Comparison of ENCODE assay signal across 20 cellular contexts in genomic region chr10:85527610-85528317, GRCh38.
A peak's percentile ranks its signal among the peaks of the same experiment; 100 is the strongest.
DNase-seq lines count a peak whose midpoint lies in the region; FAIRE-seq and TF ChIP-seq lines count a peak whose summit lies in the region.
"Had no signal": no experiment of that assay in that cellular context is flagged by ENCODE, and none has a peak within 500 bp of the region (broad histone marks: within the 10 kb centered on the region; RNA-seq: fewer than 3 reads in every experiment).

No MANE protein-coding gene starts in this region.

- no peaks in the 10 kb centered on the region for H4K20me1 ChIP-seq in BLaER1 treated with 17β-estradiol and CSF1 and Interleukin-3, amounts not matched to agents 10 nM and 100 nM

- no peaks in the 10 kb centered on the region for H3K27me3 ChIP-seq in BLaER1 treated with 17β-estradiol and CSF1 and Interleukin-3, amounts not matched to agents 10 nM and 100 nM
- no peaks in the 10 kb centered on the region for H3K27me3 ChIP-seq in bronchial epithelial cell (ENCODE audit: control insufficient read depth, insufficient read depth, low read length)
- no peaks in the 10 kb centered on the region for H3K27me3 ChIP-seq in adrenal gland
- H3K27me3 ChIP-seq: right atrium auricular region had no signal

- H3K36me3 ChIP-seq in BLaER1 treated with 17β-estradiol and CSF1 and Interleukin-3, amounts not matched to agents 10 nM and 100 nM: no peaks in the 10 kb centered on the region
- H3K36me3 ChIP-seq in bronchial epithelial cell (ENCODE audit: control insufficient read depth, insufficient read depth, low read length): no peaks in the 10 kb centered on the region
- no peaks in the 10 kb centered on the region for H3K36me3 ChIP-seq in adrenal gland (replicated peaks in 1 of 2)
- H3K36me3 ChIP-seq: right atrium auricular region had no signal

- H3K27ac ChIP-seq in BLaER1 treated with 17β-estradiol and CSF1 and Interleukin-3, amounts not matched to agents 10 nM and 100 nM: peak overlapping the region in 9 of 11 experiments; percentile 18 to 73 (median 64); a peak in 17 of 22 replicates
- no peak overlapping the region for H3K27ac ChIP-seq in adrenal gland
- H3K27ac ChIP-seq in coronary artery: no peak overlapping the region
- H3K27ac ChIP-seq: GM23248, PC-9, right atrium auricular region had no signal

- peaks cover 6 to 19% (median 14%) of the 10 kb centered on the region in 11 experiments; a peak in 17 of 22 replicates for H3K9me3 ChIP-seq in BLaER1 treated with 17β-estradiol and CSF1 and Interleukin-3, amounts not matched to agents 10 nM and 100 nM (replicated peaks in 1 of 11)
- no peaks in the 10 kb centered on the region for H3K9me3 ChIP-seq in adrenal gland (replicated peaks in 1 of 3)

- WGBS in adrenal gland, 4 donors: 62 to 77% (median 72%) methylated on average over 1 to 3 of the region's 3 CpGs

- peak overlapping the region in 3 of 11 experiments; percentile 1 to 38 (median 33); a peak in 3 of 22 replicates for H3K9ac ChIP-seq in BLaER1 treated with 17β-estradiol and CSF1 and Interleukin-3, amounts not matched to agents 10 nM and 100 nM
- H3K9ac ChIP-seq: GM23248 had no signal

- peaks cover 9 to 37% (median 18%) of the 10 kb centered on the region in 10 experiments; a peak in 18 of 20 replicates for H3K4me1 ChIP-seq in BLaER1 treated with 17β-estradiol and CSF1 and Interleukin-3, amounts not matched to agents 10 nM and 100 nM
- no peaks in the 10 kb centered on the region for H3K4me1 ChIP-seq in adrenal gland (replicated peaks in 1 of 2)
- H3K4me1 ChIP-seq: right atrium auricular region had no signal

- FAIRE-seq in bronchial epithelial cell (lab: Jason Lieb, UNC): peak; percentile 88

- intact Hi-C loops in adrenal gland (cut with DNase I): no loop called here

- no peak for TF ChIP-seq POLR2A in adrenal gland (IDR thresholded peaks at IDR 0.05)

- DNase-seq in HT1080 (ENCODE audit: low read depth) (peak; percentile 92), bronchial epithelial cell (ENCODE audit: low read depth) (peak; percentile 94), kidney tubule cell (ENCODE audit: low spot score) (peak; percentile 62), adrenal gland (no peak), coronary artery (ENCODE audit: low spot score) (no peak), NCI-H1417 (lab: John Stamatoyannopoulos, UW) (no peak)
- DNase-seq: activated CD8-positive, alpha-beta T cell treated with anti-CD3 and anti-CD28 coated beads, Interleukin-2, amount 10 ng/mL, durations not matched to agents 7 days and 5 days; activated T-cell treated with anti-CD3 and anti-CD28 coated beads, Interleukin-2, amount 50 U/mL, for 4 hours; EL; erythroblast; GM23248; left ventricle myocardium superior; NCI-H2171; NCI-H526 treated with DMSO at 0.1 percent for 48 hours; PC-9; stimulated activated CD4-positive, alpha-beta T cell treated with anti-CD3 and anti-CD28 coated beads, Interleukin-15, amount 100 ng/mL, for 24 hours; stimulated activated naive B cell treated with anti-CD40 and anti-IgM and Interleukin-4, amounts not matched to agents 10 μg/mL and 1 μg/mL and 100 μg/mL, for 72 hours; T-helper 17 cell had no signal

- TF ChIP-seq CTCF in bronchial epithelial cell (IDR thresholded peaks at IDR 0.05; ENCODE audit: insufficient read depth, low read length, severe bottlenecking) (no peak), adrenal gland (IDR thresholded peaks at IDR 0.05) (no peak), coronary artery (IDR thresholded peaks at IDR 0.05) (no peak)

- H3K4me3 ChIP-seq in BLaER1 treated with 17β-estradiol and CSF1 and Interleukin-3, amounts not matched to agents 10 nM and 100 nM: no peak overlapping the region
- no peak overlapping the region for H3K4me3 ChIP-seq in bronchial epithelial cell (ENCODE audit: low read depth, low read length)
- H3K4me3 ChIP-seq in adrenal gland: no peak overlapping the region
- H3K4me3 ChIP-seq in coronary artery: no peak overlapping the region
- H3K4me3 ChIP-seq: GM23248, PC-9, right atrium auricular region had no signal

- H3K4me2 ChIP-seq in BLaER1 treated with 17β-estradiol and CSF1 and Interleukin-3, amounts not matched to agents 10 nM and 100 nM: peak overlapping the region; percentile 12 to 74 (median 42); a peak in 19 of 22 replicates
- H3K4me2 ChIP-seq: PC-9 had no signal

Comparison
In these comparisons a context has a peak if more than half of its experiments do, and no peak if none do; other contexts are left out.
1. H3K27ac ChIP-seq: peak in BLaER1 treated with 17β-estradiol and CSF1 and Interleukin-3, amounts not matched to agents 10 nM and 100 nM (9 of 11); none in adrenal gland (0 of 5) and coronary artery (0 of 2).
2. DNase-seq: peak in HT1080 (single experiment), bronchial epithelial cell (single experiment) and kidney tubule cell (single experiment); none in adrenal gland (0 of 7), coronary artery (single experiment) and NCI-H1417 (0 of 3).